ENCODE assay signal across 28 cellular contexts in the genomic region with DNA sequence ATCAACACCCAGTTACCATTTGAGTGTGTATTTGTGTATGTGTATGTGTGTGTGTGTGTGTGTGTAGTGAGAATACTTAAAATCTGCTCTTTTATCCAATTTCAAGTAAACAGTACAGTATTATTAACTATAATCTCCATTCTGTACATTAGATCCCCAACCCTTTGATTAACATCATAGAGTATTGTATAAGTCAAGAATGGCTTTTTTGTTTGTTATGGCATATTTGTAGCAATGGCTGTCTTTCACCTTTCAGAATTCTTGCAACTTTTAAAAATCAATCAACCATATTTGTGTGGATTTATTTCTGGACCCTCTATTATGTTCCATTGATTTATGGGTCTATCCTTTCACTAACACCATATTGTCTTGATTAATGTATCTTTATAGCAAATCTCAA.
"Had no signal": no experiment of that assay in that cellular context is flagged by ENCODE, and none has a peak within 500 bp of the region (broad histone marks: within the 10 kb centered on the region; RNA-seq: fewer than 3 reads in every experiment).

No MANE protein-coding gene starts in this region.

- H3K4me3 ChIP-seq: colonic mucosa, coronary artery, dorsolateral prefrontal cortex, esophagus muscularis mucosa, esophagus squamous epithelium, gastrocnemius medialis, gastroesophageal sphincter, heart left ventricle, heart right ventricle had no signal

- H3K4me1 ChIP-seq: colonic mucosa, esophagus muscularis mucosa, esophagus squamous epithelium, foreskin keratinocyte, gastrocnemius medialis, gastroesophageal sphincter, heart left ventricle, heart right ventricle had no signal

- H3K27me3 ChIP-seq: colonic mucosa, dorsolateral prefrontal cortex, esophagus muscularis mucosa, esophagus squamous epithelium, foreskin keratinocyte, gastrocnemius medialis, gastroesophageal sphincter, heart left ventricle, heart right ventricle had no signal

- H3K27ac ChIP-seq: colonic mucosa, coronary artery, dorsolateral prefrontal cortex, epithelial cell of prostate, esophagus muscularis mucosa, esophagus squamous epithelium, foreskin keratinocyte, gastrocnemius medialis, gastroesophageal sphincter, heart left ventricle, heart right ventricle had no signal

- H3K9me3 ChIP-seq: colonic mucosa, esophagus muscularis mucosa, gastrocnemius medialis, gastroesophageal sphincter, heart left ventricle had no signal

- DNase-seq: colonic mucosa; cortex of kidney; dermis blood vessel endothelial cell; dorsolateral prefrontal cortex; effector CD4-positive, alpha-beta T cell; effector CD8-positive, alpha-beta T cell; effector memory CD4-positive, alpha-beta T cell; effector memory CD8-positive, alpha-beta T cell; endodermal cell; erythroblast; esophagus squamous epithelium; foreskin fibroblast; foreskin keratinocyte; foreskin melanocyte; gastrocnemius medialis; glutamatergic neuron; head of caudate nucleus; heart left ventricle; heart right ventricle had no signal

- FAIRE-seq: colon, endometrium, endothelial cell of umbilical vein, frontal cortex had no signal

- ATAC-seq: effector memory CD8-positive, alpha-beta T cell; esophagus mucosa; foreskin keratinocyte; gastrocnemius medialis; gastroesophageal sphincter; heart left ventricle; heart right ventricle had no signal

- H3K36me3 ChIP-seq: colonic mucosa, esophagus muscularis mucosa, esophagus squamous epithelium, gastrocnemius medialis, gastroesophageal sphincter, heart left ventricle, heart right ventricle had no signal
